7 cellular contexts compared by ENCODE assay signal in genomic region chr13:32305646-32306045, GRCh38. TPM values are rescaled to one million over a fixed set of nuclear protein-coding genes. Genes with fewer than 3 reads are reported as not detected.
"Had no signal": no experiment of that assay in that cellular context is flagged by ENCODE, and none has a peak within 500 bp of the region (broad histone marks: within the 10 kb centered on the region; RNA-seq: fewer than 3 reads in every experiment).

No MANE protein-coding gene starts in this region.

- H3K9me3 ChIP-seq: HAP-1 had no signal

- ATAC-seq: HCT116, K562 had no signal

- DNase-seq: GOT3, H7, IMR-90 had no signal

- H3K4me3 ChIP-seq: HAP-1, K562 had no signal

RNA-seq across cellular contexts. Expression of gene ZAR1L, which starts 9.5 kb away (rescaled TPM):
- total RNA-seq: H4, H7, IMR-90, K562 had no signal
- polyA plus RNA-seq: IMR-90, K562 had no signal
